1 cellular context compared by ENCODE assay signal in genomic region chr12:132065203-132065602, GRCh38.
TF ChIP-seq lines count a peak whose summit lies in the region.

No MANE protein-coding gene starts in this region.

TF ChIP-seq in HEK293, 187 proteins besides CTCF, POLR2A, EP300 and RAD21 (continued from another document):
- TF ChIP-seq BCL6B (tag by site-specific recombination; IDR thresholded peaks at IDR 0.05) (no peak), ZNF2 (tag by site-specific recombination; IDR thresholded peaks at IDR 0.05) (no peak)
TF ChIP-seq in HEK293: peak in this region for 1.
